In genomic region chr7:77798394-77799077, GRCh38 we compare ENCODE assay signal across 8 cellular contexts. TPM values are rescaled to one million over a fixed set of nuclear protein-coding genes. Genes with fewer than 3 reads are reported as not detected.
DNase-seq lines count a peak whose midpoint lies in the region; ATAC-seq and TF ChIP-seq lines count a peak whose summit lies in the region.

PHTF2 (plus strand) TSS chr7:77798773.
TMEM60 (minus strand) TSS chr7:77798434; CDS start chr7:77794373, 4,061 bp downstream.

- ATAC-seq in HG02870 (IDR thresholded peaks at IDR 0.05; ENCODE audit: unreplicated experiment) (peak; percentile 91), heart left ventricle (peak; percentile 96 to 98 (median 98))

- H3K27ac ChIP-seq in heart left ventricle, result peak within 1 kb of the TSS; percentile 70 to 92 (median 88)

- H3K27me3 ChIP-seq in heart left ventricle, result no peaks in the 10 kb centered on the region

- no peaks in the 10 kb centered on the region for H3K27me3 Mint-ChIP-seq in type B pancreatic cell

- intact Hi-C loops in heart left ventricle (cut with DNase I), result loop anchor here in 4 of 10 donors (1.0 to 5.0 kb wide), 5 partner anchors 32 to 219 kb away; partner anchors contain the start of gene RSBN1L (in 2 of the 4)

- in situ Hi-C loops in GM13976 (cut with MboI; ENCODE audit: low sequenced_read_pairs, unreplicated experiment), result loop anchor here (10.0 kb wide), 1 partner anchor 106 kb away; no protein-coding TSS in a partner anchor

- H3K27ac Mint-ChIP-seq in type B pancreatic cell, result peak within 1 kb of the TSS; percentile 92

- peak within 1 kb of the TSS; percentile 65 to 98 (median 88) for H3K4me3 ChIP-seq in heart left ventricle

- peaks cover 0 to 80% (median 26%) of the 10 kb centered on the region in 12 donors for H3K4me1 ChIP-seq in heart left ventricle

- H3K9me3 Mint-ChIP-seq in type B pancreatic cell, result peaks cover 2% of the 10 kb centered on the region

- H3K36me3 Mint-ChIP-seq in type B pancreatic cell, result peaks cover 12% of the 10 kb centered on the region

- TF ChIP-seq CTCF in GM13976 (IDR thresholded peaks at IDR 0.05; ENCODE audit: borderline replicate concordance, control extremely low read depth, extremely low read depth, insufficient read depth, missing control alignments), result peak; percentile 50
- TF ChIP-seq CTCF in heart left ventricle (IDR thresholded peaks at IDR 0.05), result peak; percentile 15 to 70 (median 38)
- TF ChIP-seq CTCF in type B pancreatic cell (conservative IDR thresholded peaks at IDR 0.05), result peak; percentile 72

- 0 to 1% (median 0%) methylated on average over 22 to 61 of the region's 61 CpGs for WGBS in heart left ventricle, 4 donors

- H3K4me1 Mint-ChIP-seq in type B pancreatic cell (ENCODE audit: unreplicated experiment), result peaks cover 27% of the 10 kb centered on the region

- DNase-seq in GM13976 (ENCODE audit: low spot score), result peak; percentile 94
- DNase-seq in NCI-H146 (lab: John Stamatoyannopoulos, UW), result peak; percentile 99
- DNase-seq in T-helper 1 cell, result peak; percentile 87 to 98 (median 91)
- peak; percentile 100 for DNase-seq in amniotic epithelial cell (ENCODE audit: low read depth)
- DNase-seq in heart left ventricle, result peak; percentile 98 to 99 (median 99)
- peak; percentile 100 for DNase-seq in pons (ENCODE audit: low spot score)
- peak; percentile 98 for DNase-seq in type B pancreatic cell (ENCODE audit: extremely low spot score, unreplicated experiment)

- peaks cover 0 to 15% (median 0%) of the 10 kb centered on the region in 9 donors for H3K36me3 ChIP-seq in heart left ventricle

- no peaks in the 10 kb centered on the region for H3K9me3 ChIP-seq in heart left ventricle

- H3K4me3 Mint-ChIP-seq in type B pancreatic cell, result peak within 1 kb of the TSS; percentile 93

- peak in 1 of 2 donors; percentile 72 for TF ChIP-seq POLR2A in heart left ventricle (IDR thresholded peaks at IDR 0.05)

RNA-seq across cellular contexts. Expression of gene PHTF2, which starts in this region (rescaled TPM):
- total RNA-seq in heart left ventricle (10 to 100 TPM; 20.5 to 47.2 (median 24.2) TPM), type B pancreatic cell (ENCODE audit: low replicate concordance) (11.5 and 18.6 TPM in 2 replicates)
- 10 to 100 TPM in 1 of 2 donors, 1 to 10 TPM in 1; 9.6 to 31.5 TPM for polyA plus RNA-seq in heart left ventricle

RNA-seq across cellular contexts. Expression of gene TMEM60, which starts in this region (rescaled TPM):
- 10 to 100 TPM in 2 of 9 donors, 1 to 10 TPM in 7; 5.4 to 13.2 (median 8.2) TPM for total RNA-seq in heart left ventricle
- polyA plus RNA-seq in heart left ventricle, result 10 to 100 TPM; 14.9 to 16.3 TPM
- total RNA-seq in type B pancreatic cell (ENCODE audit: low replicate concordance), result 16.1 and 17.0 TPM in 2 replicates

Comparison
In these comparisons a context has a peak if more than half of its experiments do, and no peak if none do; other contexts are left out.
1. Peak in every context shown above with its lines: DNase-seq, ATAC-seq, H3K4me3 ChIP-seq and H3K27ac ChIP-seq.